31 cellular contexts compared by ENCODE assay signal in the genomic region with DNA sequence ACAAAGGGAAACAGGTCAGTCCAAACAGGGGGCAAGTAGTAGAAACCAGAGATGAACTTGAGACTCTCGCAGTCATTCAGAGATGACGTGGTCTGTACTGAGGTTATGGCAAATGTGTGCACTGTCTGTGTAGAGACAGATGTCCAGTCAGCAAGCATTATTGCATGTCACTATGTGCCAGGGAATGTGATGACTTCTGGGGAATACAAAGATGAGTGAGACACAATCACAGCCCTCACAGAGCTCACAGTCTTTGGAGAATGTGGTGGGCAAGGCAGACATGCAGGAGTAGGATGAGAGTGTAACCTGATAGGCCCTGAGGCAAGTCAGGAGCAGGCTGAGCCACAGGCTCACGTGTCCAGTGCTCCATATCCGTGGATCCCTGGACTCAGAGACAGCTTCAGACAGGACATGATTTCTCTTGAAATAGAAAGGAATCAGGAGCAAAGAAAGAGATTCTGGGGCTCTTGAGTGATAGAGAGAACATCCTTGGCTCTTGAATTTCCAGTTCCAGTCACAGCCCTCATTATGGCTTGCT.
DNase-seq lines count a peak whose midpoint lies in the region.
"Had no signal": no experiment of that assay in that cellular context is flagged by ENCODE, and none has a peak within 500 bp of the region (broad histone marks: within the 10 kb centered on the region; RNA-seq: fewer than 3 reads in every experiment).

No MANE protein-coding gene starts in this region.

- CTCF ChIA-PET in activated naive CD4-positive, alpha-beta T cell treated with anti-CD3 and anti-CD28 coated beads for 36 hours (lab: Charles Lee), result interaction anchor here (1.0 to 4.8 kb wide), 4 partner anchors 8 to 122 kb away, joined by 3 to 63 read pairs (median 4); no protein-coding TSS in a partner anchor

- H3K4me2 ChIP-seq in trophoblast cell (ENCODE audit: low read length), result no peak overlapping the region
- H3K4me2 ChIP-seq: SK-N-SH had no signal

- peak overlapping the region; percentile 33 for H3K4me3 ChIP-seq in effector memory CD4-positive, alpha-beta T cell (ENCODE audit: insufficient read depth, low read depth, low read length, poor library complexity, severe bottlenecking)
- no peak overlapping the region for H3K4me3 ChIP-seq in trophoblast cell (ENCODE audit: low read depth, low read length)
- H3K4me3 ChIP-seq: esophagus muscularis mucosa, gastrocnemius medialis, mucosa of descending colon, ovary, skin epidermis, thoracic aorta, uterus had no signal

- no peak overlapping the region for H2BK120ac ChIP-seq in trophoblast cell (ENCODE audit: insufficient read depth, low read length, poor library complexity)

- peaks cover 41% of the 10 kb centered on the region for H3K4me1 ChIP-seq in effector memory CD4-positive, alpha-beta T cell (ENCODE audit: control insufficient read depth, insufficient read depth, low read length, poor library complexity, severe bottlenecking)
- peaks cover 3% of the 10 kb centered on the region in 2 experiments for H3K4me1 ChIP-seq in trophoblast cell (ENCODE audit: control insufficient read depth in 1 of 2, insufficient read depth in 2 of 2, low read length in 2 of 2)
- H3K4me1 ChIP-seq: esophagus muscularis mucosa, gastrocnemius medialis, uterus had no signal

- no peak overlapping the region for H3K27ac Mint-ChIP-seq in activated naive CD4-positive, alpha-beta T cell treated with anti-CD3 and anti-CD28 coated beads for 36 hours
- H3K27ac Mint-ChIP-seq: activated B cell treated with CpG ODN at 0.5 μM for 24 hours; activated naive CD4-positive, alpha-beta T cell treated with anti-CD3 and anti-CD28 coated beads, Interleukin-2, amount 10 ng/mL, durations not matched to agents 7 days and 5 days; nephron; stimulated activated naive CD8-positive, alpha-beta T cell treated with anti-CD3 and anti-CD28 coated beads, Interleukin-15, amount 100 ng/mL, for 72 hours; T-helper 1 cell treated with Interleukin-12 subunit alpha and Interleukin-12 subunit beta and Interleukin-4 antibody, amounts not matched to agents 30 μg/mL and 1 μg/mL, for 36 hours had no signal

- no peak overlapping the region for H3K14ac ChIP-seq in trophoblast cell (ENCODE audit: low read length)

- H3K23ac ChIP-seq in trophoblast cell (ENCODE audit: low read length), result no peak overlapping the region

- no peaks in the 10 kb centered on the region for H3K27me3 ChIP-seq in effector memory CD4-positive, alpha-beta T cell (replicated peaks; ENCODE audit: control insufficient read depth, insufficient read depth, low read length, poor library complexity, severe bottlenecking)
- no peaks in the 10 kb centered on the region for H3K27me3 ChIP-seq in trophoblast cell (ENCODE audit: insufficient read depth, low read length)
- H3K27me3 ChIP-seq: brain microvascular endothelial cell, gastrocnemius medialis, ovary, uterus had no signal

- H3K4me3 Mint-ChIP-seq in activated naive CD4-positive, alpha-beta T cell treated with anti-CD3 and anti-CD28 coated beads for 36 hours, result peak overlapping the region; percentile 0
- H3K4me3 Mint-ChIP-seq: activated B cell treated with CpG ODN at 0.5 μM for 24 hours; activated naive CD4-positive, alpha-beta T cell treated with anti-CD3 and anti-CD28 coated beads, Interleukin-2, amount 10 ng/mL, durations not matched to agents 7 days and 5 days; nephron; stimulated activated naive CD8-positive, alpha-beta T cell treated with anti-CD3 and anti-CD28 coated beads, Interleukin-15, amount 100 ng/mL, for 72 hours; T-helper 1 cell treated with Interleukin-12 subunit alpha and Interleukin-12 subunit beta and Interleukin-4 antibody, amounts not matched to agents 30 μg/mL and 1 μg/mL, for 36 hours had no signal

- no peak overlapping the region for H4K8ac ChIP-seq in trophoblast cell (ENCODE audit: low read depth, low read length)

- no peaks in the 10 kb centered on the region for H3K9me3 ChIP-seq in effector memory CD4-positive, alpha-beta T cell (ENCODE audit: control insufficient read depth, low read length)
- peaks cover 3% of the 10 kb centered on the region for H3K9me3 ChIP-seq in trophoblast cell (ENCODE audit: insufficient read depth, low read depth, low read length)
- H3K9me3 ChIP-seq: esophagus muscularis mucosa, gastrocnemius medialis, mucosa of descending colon, ovary, SK-N-SH, thoracic aorta, uterus had no signal

- H3K18ac ChIP-seq in trophoblast cell (ENCODE audit: low read length), result no peak overlapping the region

- H3K4ac ChIP-seq in trophoblast cell (ENCODE audit: low read depth, low read length), result no peak overlapping the region

- no peak overlapping the region for H2AK5ac ChIP-seq in trophoblast cell (ENCODE audit: low read length)

- H4K12ac ChIP-seq in trophoblast cell (ENCODE audit: low read depth, low read length), result no peak overlapping the region

- peak overlapping the region; percentile 13 for H4K91ac ChIP-seq in trophoblast cell (ENCODE audit: low read depth, low read length)

- H3K36me3 ChIP-seq in effector memory CD4-positive, alpha-beta T cell (ENCODE audit: control insufficient read depth, insufficient read depth, low read length), result no peaks in the 10 kb centered on the region
- no peaks in the 10 kb centered on the region for H3K36me3 ChIP-seq in trophoblast cell (ENCODE audit: control insufficient read depth in 1 of 2, insufficient read depth in 2 of 2, low read length in 2 of 2)
- H3K36me3 ChIP-seq: brain microvascular endothelial cell, esophagus muscularis mucosa, gastrocnemius medialis, ovary, thoracic aorta, uterus had no signal

- H3K79me2 ChIP-seq in trophoblast cell (ENCODE audit: control insufficient read depth, insufficient read depth, low read length, poor library complexity), result no peaks in the 10 kb centered on the region

- intact Hi-C loops in activated naive CD4-positive, alpha-beta T cell treated with anti-CD3 and anti-CD28 coated beads for 36 hours (cut with micrococcal nuclease), result loop anchor here (5.0 to 10.0 kb wide), 4 partner anchors 201 to 1246 kb away; no protein-coding TSS in a partner anchor

- H3K27ac ChIP-seq in effector memory CD4-positive, alpha-beta T cell (ENCODE audit: insufficient read depth, low read length, poor library complexity, severe bottlenecking), result no peak overlapping the region
- H3K27ac ChIP-seq in trophoblast cell (ENCODE audit: low read depth, low read length), result no peak overlapping the region
- H3K27ac ChIP-seq: brain microvascular endothelial cell, esophagus muscularis mucosa, gastrocnemius medialis, ovary, thoracic aorta, uterus had no signal

- H2AFZ ChIP-seq in trophoblast cell (ENCODE audit: insufficient read depth, low read length, poor library complexity), result no peak overlapping the region

- H3K9ac ChIP-seq in trophoblast cell (ENCODE audit: low read length), result no peak overlapping the region
- H3K9ac ChIP-seq: SK-N-SH had no signal

- peaks cover 38% of the 10 kb centered on the region for H3K4me1 Mint-ChIP-seq in activated naive CD4-positive, alpha-beta T cell treated with anti-CD3 and anti-CD28 coated beads for 36 hours (ENCODE audit: low read depth)

- H3K27me3 Mint-ChIP-seq in activated naive CD4-positive, alpha-beta T cell treated with anti-CD3 and anti-CD28 coated beads for 36 hours (ENCODE audit: low read depth), result no peaks in the 10 kb centered on the region
- H3K27me3 Mint-ChIP-seq: activated naive CD4-positive, alpha-beta T cell treated with anti-CD3 and anti-CD28 coated beads, Interleukin-2, amount 10 ng/mL, durations not matched to agents 7 days and 5 days; stimulated activated naive CD8-positive, alpha-beta T cell treated with anti-CD3 and anti-CD28 coated beads, Interleukin-15, amount 100 ng/mL, for 72 hours had no signal

- no peaks in the 10 kb centered on the region for H3K36me3 Mint-ChIP-seq in activated naive CD4-positive, alpha-beta T cell treated with anti-CD3 and anti-CD28 coated beads for 36 hours (ENCODE audit: low read depth)
- H3K36me3 Mint-ChIP-seq: activated naive CD4-positive, alpha-beta T cell treated with anti-CD3 and anti-CD28 coated beads, Interleukin-2, amount 10 ng/mL, durations not matched to agents 7 days and 5 days had no signal

- WGBS in trophoblast cell (ENCODE audit: extremely low coverage, insufficient coverage, insufficient read length), result no CpG with 5 or more reads among the region's 4 CpGs

- no peak for DNase-seq in activated naive CD4-positive, alpha-beta T cell treated with anti-CD3 and anti-CD28 coated beads for 36 hours
- DNase-seq in activated naive CD4-positive, alpha-beta T cell treated with Interleukin-2 at 50 U/mL for 16 hours, result no peak
- DNase-seq in EL (peak; percentile 23), trophoblast cell (no peak), T-helper 1 cell (no peak), middle frontal gyrus (ENCODE audit: extremely low spot score, low spot score) (no peak)
- no peak for DNase-seq in effector memory CD4-positive, alpha-beta T cell
- no peak for DNase-seq in activated CD4-positive, CD25-positive, alpha-beta regulatory T cell treated with anti-CD3 and anti-CD28 coated beads, Interleukin-2, amount 50 U/mL, for 72 hours
- DNase-seq: activated B cell treated with CpG ODN at 0.5 μM for 24 hours; activated CD8-positive, alpha-beta memory T cell treated with anti-CD3 and anti-CD28 coated beads, Interleukin-2, amount 50 U/mL, for 4 hours; activated naive CD4-positive, alpha-beta T cell treated with anti-CD3 and anti-CD28 coated beads, Interleukin-2, amount 10 ng/mL, durations not matched to agents 7 days and 5 days; amygdala; brain microvascular endothelial cell; gastrocnemius medialis; hypothalamus; KBM-7; left cardiac atrium; mucosa of descending colon; NCI-H1105 treated with DMSO at 0.1 percent for 48 hours; NCI-H187 treated with DMSO at 0.1 percent for 48 hours; NCI-H524; OCI-M1; ovary; SK-N-SH; stimulated activated naive CD8-positive, alpha-beta T cell treated with anti-CD3 and anti-CD28 coated beads, Interleukin-15, amount 100 ng/mL, for 72 hours; uterus had no signal

- no peak overlapping the region for H2BK12ac ChIP-seq in trophoblast cell (ENCODE audit: low read length)

- H3K79me1 ChIP-seq in trophoblast cell (ENCODE audit: low read length), result no peaks in the 10 kb centered on the region

- H3K9me3 Mint-ChIP-seq in activated naive CD4-positive, alpha-beta T cell treated with anti-CD3 and anti-CD28 coated beads for 36 hours, result no peaks in the 10 kb centered on the region
- H3K9me3 Mint-ChIP-seq: activated B cell treated with CpG ODN at 0.5 μM for 24 hours; activated naive CD4-positive, alpha-beta T cell treated with anti-CD3 and anti-CD28 coated beads, Interleukin-2, amount 10 ng/mL, durations not matched to agents 7 days and 5 days; nephron; stimulated activated naive CD8-positive, alpha-beta T cell treated with anti-CD3 and anti-CD28 coated beads, Interleukin-15, amount 100 ng/mL, for 72 hours; T-helper 1 cell treated with Interleukin-12 subunit alpha and Interleukin-12 subunit beta and Interleukin-4 antibody, amounts not matched to agents 30 μg/mL and 1 μg/mL, for 36 hours had no signal

- H2BK5ac ChIP-seq in trophoblast cell (ENCODE audit: low read depth, low read length, poor library complexity), result no peak overlapping the region
